2 cellular contexts compared by ENCODE assay signal in the genomic region with DNA sequence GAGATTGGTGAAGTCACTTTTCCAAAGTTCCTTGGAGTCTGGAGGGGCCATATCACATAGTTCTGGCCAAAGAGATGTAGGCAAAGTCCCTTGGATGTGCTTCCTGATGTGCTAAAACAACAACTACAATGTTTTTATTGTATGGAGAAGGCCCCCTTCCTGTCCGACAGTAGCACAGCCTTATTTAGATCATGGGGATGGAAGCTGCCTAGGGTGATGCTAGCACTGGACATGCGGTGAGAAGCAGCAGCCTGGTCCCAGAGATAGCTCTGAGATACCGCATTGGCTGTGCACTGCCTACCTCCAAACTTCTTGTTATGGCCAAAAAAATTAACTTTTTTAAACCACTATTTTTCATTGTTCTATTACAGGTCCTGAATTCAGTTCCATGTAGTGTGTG.
TF ChIP-seq lines count a peak whose summit lies in the region.

No MANE protein-coding gene starts in this region.

TF ChIP-seq in liver, 16 proteins besides CTCF, POLR2A, EP300 and RAD21 (continued from another document):
- TF ChIP-seq, protein P1, sequence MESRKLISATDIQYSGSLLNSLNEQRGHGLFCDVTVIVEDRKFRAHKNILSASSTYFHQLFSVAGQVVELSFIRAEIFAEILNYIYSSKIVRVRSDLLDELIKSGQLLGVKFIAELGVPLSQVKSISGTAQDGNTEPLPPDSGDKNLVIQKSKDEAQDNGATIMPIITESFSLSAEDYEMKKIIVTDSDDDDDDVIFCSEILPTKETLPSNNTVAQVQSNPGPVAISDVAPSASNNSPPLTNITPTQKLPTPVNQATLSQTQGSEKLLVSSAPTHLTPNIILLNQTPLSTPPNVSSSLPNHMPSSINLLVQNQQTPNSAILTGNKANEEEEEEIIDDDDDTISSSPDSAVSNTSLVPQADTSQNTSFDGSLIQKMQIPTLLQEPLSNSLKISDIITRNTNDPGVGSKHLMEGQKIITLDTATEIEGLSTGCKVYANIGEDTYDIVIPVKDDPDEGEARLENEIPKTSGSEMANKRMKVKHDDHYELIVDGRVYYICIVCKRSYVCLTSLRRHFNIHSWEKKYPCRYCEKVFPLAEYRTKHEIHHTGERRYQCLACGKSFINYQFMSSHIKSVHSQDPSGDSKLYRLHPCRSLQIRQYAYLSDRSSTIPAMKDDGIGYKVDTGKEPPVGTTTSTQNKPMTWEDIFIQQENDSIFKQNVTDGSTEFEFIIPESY (IDR thresholded peaks at IDR 0.05) = no peak

TF ChIP-seq in HepG2, 621 proteins besides CTCF, POLR2A, EP300 and RAD21 (continued from another document):
- TF ChIP-seq, protein P2, sequence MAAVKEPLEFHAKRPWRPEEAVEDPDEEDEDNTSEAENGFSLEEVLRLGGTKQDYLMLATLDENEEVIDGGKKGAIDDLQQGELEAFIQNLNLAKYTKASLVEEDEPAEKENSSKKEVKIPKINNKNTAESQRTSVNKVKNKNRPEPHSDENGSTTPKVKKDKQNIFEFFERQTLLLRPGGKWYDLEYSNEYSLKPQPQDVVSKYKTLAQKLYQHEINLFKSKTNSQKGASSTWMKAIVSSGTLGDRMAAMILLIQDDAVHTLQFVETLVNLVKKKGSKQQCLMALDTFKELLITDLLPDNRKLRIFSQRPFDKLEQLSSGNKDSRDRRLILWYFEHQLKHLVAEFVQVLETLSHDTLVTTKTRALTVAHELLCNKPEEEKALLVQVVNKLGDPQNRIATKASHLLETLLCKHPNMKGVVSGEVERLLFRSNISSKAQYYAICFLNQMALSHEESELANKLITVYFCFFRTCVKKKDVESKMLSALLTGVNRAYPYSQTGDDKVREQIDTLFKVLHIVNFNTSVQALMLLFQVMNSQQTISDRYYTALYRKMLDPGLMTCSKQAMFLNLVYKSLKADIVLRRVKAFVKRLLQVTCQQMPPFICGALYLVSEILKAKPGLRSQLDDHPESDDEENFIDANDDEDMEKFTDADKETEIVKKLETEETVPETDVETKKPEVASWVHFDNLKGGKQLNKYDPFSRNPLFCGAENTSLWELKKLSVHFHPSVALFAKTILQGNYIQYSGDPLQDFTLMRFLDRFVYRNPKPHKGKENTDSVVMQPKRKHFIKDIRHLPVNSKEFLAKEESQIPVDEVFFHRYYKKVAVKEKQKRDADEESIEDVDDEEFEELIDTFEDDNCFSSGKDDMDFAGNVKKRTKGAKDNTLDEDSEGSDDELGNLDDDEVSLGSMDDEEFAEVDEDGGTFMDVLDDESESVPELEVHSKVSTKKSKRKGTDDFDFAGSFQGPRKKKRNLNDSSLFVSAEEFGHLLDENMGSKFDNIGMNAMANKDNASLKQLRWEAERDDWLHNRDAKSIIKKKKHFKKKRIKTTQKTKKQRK (IDR thresholded peaks at IDR 0.05; ENCODE audit: low read length) = no peak
- TF ChIP-seq, protein P3, sequence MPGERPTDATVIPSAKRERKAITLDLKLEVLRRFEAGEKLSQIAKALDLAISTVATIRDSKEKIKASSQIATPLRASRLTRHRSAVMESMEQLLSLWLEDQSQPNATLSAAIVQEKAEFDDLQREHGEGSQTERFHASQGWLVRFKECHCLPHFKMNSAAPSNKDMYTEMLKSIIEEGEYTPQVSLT (CRISPR knock-in tag; IDR thresholded peaks at IDR 0.05; ENCODE audit: borderline replicate concordance, low read depth) = no peak
- no peak for TF ChIP-seq NFKBIZ (CRISPR knock-in tag; IDR thresholded peaks at IDR 0.05)
- no peak for TF ChIP-seq SSRP1 (CRISPR knock-in tag; IDR thresholded peaks at IDR 0.05)
- TF ChIP-seq TP53 (CRISPR knock-in tag; conservative IDR thresholded peaks at IDR 0.05) = no peak
- no peak for TF ChIP-seq SALL1 (CRISPR knock-in tag; IDR thresholded peaks at IDR 0.05)
- no peak for TF ChIP-seq ATRX (CRISPR knock-in tag; IDR thresholded peaks at IDR 0.05; ENCODE audit: borderline replicate concordance)
- TF ChIP-seq ZNF260 (CRISPR knock-in tag; IDR thresholded peaks at IDR 0.05; ENCODE audit: borderline replicate concordance, low read depth) = no peak
- TF ChIP-seq, protein P4, sequence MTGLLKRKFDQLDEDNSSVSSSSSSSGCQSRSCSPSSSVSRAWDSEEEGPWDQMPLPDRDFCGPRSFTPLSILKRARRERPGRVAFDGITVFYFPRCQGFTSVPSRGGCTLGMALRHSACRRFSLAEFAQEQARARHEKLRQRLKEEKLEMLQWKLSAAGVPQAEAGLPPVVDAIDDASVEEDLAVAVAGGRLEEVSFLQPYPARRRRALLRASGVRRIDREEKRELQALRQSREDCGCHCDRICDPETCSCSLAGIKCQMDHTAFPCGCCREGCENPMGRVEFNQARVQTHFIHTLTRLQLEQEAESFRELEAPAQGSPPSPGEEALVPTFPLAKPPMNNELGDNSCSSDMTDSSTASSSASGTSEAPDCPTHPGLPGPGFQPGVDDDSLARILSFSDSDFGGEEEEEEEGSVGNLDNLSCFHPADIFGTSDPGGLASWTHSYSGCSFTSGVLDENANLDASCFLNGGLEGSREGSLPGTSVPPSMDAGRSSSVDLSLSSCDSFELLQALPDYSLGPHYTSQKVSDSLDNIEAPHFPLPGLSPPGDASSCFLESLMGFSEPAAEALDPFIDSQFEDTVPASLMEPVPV (CRISPR knock-in tag; IDR thresholded peaks at IDR 0.05) = no peak
- TF ChIP-seq, protein P5, sequence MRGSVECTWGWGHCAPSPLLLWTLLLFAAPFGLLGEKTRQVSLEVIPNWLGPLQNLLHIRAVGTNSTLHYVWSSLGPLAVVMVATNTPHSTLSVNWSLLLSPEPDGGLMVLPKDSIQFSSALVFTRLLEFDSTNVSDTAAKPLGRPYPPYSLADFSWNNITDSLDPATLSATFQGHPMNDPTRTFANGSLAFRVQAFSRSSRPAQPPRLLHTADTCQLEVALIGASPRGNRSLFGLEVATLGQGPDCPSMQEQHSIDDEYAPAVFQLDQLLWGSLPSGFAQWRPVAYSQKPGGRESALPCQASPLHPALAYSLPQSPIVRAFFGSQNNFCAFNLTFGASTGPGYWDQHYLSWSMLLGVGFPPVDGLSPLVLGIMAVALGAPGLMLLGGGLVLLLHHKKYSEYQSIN (CRISPR knock-in tag; IDR thresholded peaks at IDR 0.05; ENCODE audit: borderline replicate concordance) = no peak
- no peak for TF ChIP-seq SIN3A (IDR thresholded peaks at IDR 0.05; ENCODE audit: borderline replicate concordance, low read depth, low read length)
- TF ChIP-seq, protein P6, sequence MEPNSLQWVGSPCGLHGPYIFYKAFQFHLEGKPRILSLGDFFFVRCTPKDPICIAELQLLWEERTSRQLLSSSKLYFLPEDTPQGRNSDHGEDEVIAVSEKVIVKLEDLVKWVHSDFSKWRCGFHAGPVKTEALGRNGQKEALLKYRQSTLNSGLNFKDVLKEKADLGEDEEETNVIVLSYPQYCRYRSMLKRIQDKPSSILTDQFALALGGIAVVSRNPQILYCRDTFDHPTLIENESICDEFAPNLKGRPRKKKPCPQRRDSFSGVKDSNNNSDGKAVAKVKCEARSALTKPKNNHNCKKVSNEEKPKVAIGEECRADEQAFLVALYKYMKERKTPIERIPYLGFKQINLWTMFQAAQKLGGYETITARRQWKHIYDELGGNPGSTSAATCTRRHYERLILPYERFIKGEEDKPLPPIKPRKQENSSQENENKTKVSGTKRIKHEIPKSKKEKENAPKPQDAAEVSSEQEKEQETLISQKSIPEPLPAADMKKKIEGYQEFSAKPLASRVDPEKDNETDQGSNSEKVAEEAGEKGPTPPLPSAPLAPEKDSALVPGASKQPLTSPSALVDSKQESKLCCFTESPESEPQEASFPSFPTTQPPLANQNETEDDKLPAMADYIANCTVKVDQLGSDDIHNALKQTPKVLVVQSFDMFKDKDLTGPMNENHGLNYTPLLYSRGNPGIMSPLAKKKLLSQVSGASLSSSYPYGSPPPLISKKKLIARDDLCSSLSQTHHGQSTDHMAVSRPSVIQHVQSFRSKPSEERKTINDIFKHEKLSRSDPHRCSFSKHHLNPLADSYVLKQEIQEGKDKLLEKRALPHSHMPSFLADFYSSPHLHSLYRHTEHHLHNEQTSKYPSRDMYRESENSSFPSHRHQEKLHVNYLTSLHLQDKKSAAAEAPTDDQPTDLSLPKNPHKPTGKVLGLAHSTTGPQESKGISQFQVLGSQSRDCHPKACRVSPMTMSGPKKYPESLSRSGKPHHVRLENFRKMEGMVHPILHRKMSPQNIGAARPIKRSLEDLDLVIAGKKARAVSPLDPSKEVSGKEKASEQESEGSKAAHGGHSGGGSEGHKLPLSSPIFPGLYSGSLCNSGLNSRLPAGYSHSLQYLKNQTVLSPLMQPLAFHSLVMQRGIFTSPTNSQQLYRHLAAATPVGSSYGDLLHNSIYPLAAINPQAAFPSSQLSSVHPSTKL (CRISPR knock-in tag; IDR thresholded peaks at IDR 0.05) = no peak
